1 cellular context compared by ENCODE assay signal in genomic region chr19:3670796-3671679, GRCh38.
TF ChIP-seq lines count a peak whose summit lies in the region.

No MANE protein-coding gene starts in this region.

TF ChIP-seq in K562, 482 proteins besides CTCF, POLR2A, EP300 and RAD21 (continues in another document):
- TF ChIP-seq SRF (CRISPR knock-in tag; IDR thresholded peaks at IDR 0.05) (no peak), NFIC (IDR thresholded peaks at IDR 0.05) (peak; percentile 55), HOMEZ (CRISPR knock-in tag; IDR thresholded peaks at IDR 0.05) (no peak), THRA (IDR thresholded peaks at IDR 0.05) (no peak), NR2C1 (IDR thresholded peaks at IDR 0.05) (peak; percentile 62), NR2C1 (tag; IDR thresholded peaks at IDR 0.05) (peak; percentile 50; the same call in 1 of the 2 replicates), SMARCA4 (IDR thresholded peaks at IDR 0.05) (0 out of 2 replicates have a peak, but pooled peaks have one; percentile 47), GATAD2A (IDR thresholded peaks at IDR 0.05) (peak; percentile 77; the same call in 1 of the 2 replicates), GABPA (tag; conservative IDR thresholded peaks at IDR 0.05; ENCODE audit: low read depth) (peak; percentile 75), CHD1 (IDR thresholded peaks at IDR 0.05; ENCODE audit: low read length) (peak; percentile 85), MAFK (IDR thresholded peaks at IDR 0.05; ENCODE audit: low read length) (peak; percentile 88), HNRNPL (IDR thresholded peaks at IDR 0.05; ENCODE audit: low read depth, low read length) (no peak), MLLT1 (IDR thresholded peaks at IDR 0.05) (peak in 1 of 2 experiments; percentile 19; a peak in 1 of 4 replicates), CREB3 (tag; conservative IDR thresholded peaks at IDR 0.05; ENCODE audit: low read depth) (peak; percentile 62), NELFE (IDR thresholded peaks at IDR 0.05; ENCODE audit: insufficient read depth, insufficient read length) (no peak), KLF13 (tag; IDR thresholded peaks at IDR 0.05; ENCODE audit: borderline replicate concordance, low read depth) (peak; percentile 43; the same call in 1 of the 2 replicates), THRB (CRISPR knock-in tag; conservative IDR thresholded peaks at IDR 0.05) (0 out of 2 replicates have a peak, but pooled peaks have one; percentile 25), TAF7 (tag; IDR thresholded peaks at IDR 0.05) (0 out of 2 replicates have a peak, but pooled peaks have one; percentile 8), POLR2G (IDR thresholded peaks at IDR 0.05; ENCODE audit: low read depth, low read length) (peak; percentile 64), RBBP5 (IDR thresholded peaks at IDR 0.05; ENCODE audit: borderline replicate concordance, insufficient read depth, low read length, poor library complexity, severe bottlenecking) (no peak), JUND (IDR thresholded peaks at IDR 0.05; ENCODE audit: borderline replicate concordance, low read depth, low read length) (peak; percentile 40; the same call in 1 of the 2 replicates), JUND (tag; IDR thresholded peaks at IDR 0.05; ENCODE audit: borderline replicate concordance, low read depth, low read length) (no peak), BACH1 (tag; IDR thresholded peaks at IDR 0.05) (peak; percentile 86), EP400 (IDR thresholded peaks at IDR 0.05) (peak; percentile 42; the same call in 1 of the 2 replicates), TAF1 (IDR thresholded peaks at IDR 0.05; ENCODE audit: control insufficient read depth, extremely low read depth, insufficient read depth, low read length, severe bottlenecking) (peak; percentile 51), CBFA2T3 (IDR thresholded peaks at IDR 0.05) (no peak), ARNT (IDR thresholded peaks at IDR 0.05) (no peak), ZNF740 (CRISPR knock-in tag; IDR thresholded peaks at IDR 0.05) (peak; percentile 89), ZNF740 (tag; IDR thresholded peaks at IDR 0.05) (peak in 1 of 2 experiments; percentile 89; a peak in 2 of 4 replicates), ETV5 (CRISPR knock-in tag; IDR thresholded peaks at IDR 0.05; ENCODE audit: low read depth) (no peak), NFE2 (IDR thresholded peaks at IDR 0.05; ENCODE audit: low read depth) (peak; percentile 96), BRD4 (IDR thresholded peaks at IDR 0.05) (peak; percentile 55; the same call in 1 of the 2 replicates), SRSF7 (optimal IDR thresholded peaks at IDR 0.05; ENCODE audit: low read depth, low read length) (no peak), HINFP (tag; conservative IDR thresholded peaks at IDR 0.05; ENCODE audit: low read depth) (0 out of 2 replicates have a peak, but pooled peaks have one; percentile 30), MNT (conservative IDR thresholded peaks at IDR 0.05) (peak in 1 of 2 experiments; percentile 40; a peak in 1 of 4 replicates), THAP12 (CRISPR knock-in tag; IDR thresholded peaks at IDR 0.05) (0 out of 2 replicates have a peak, but pooled peaks have one; percentile 17), UBTF (IDR thresholded peaks at IDR 0.05; ENCODE audit: borderline replicate concordance in 1 of 2, low read depth in 2 of 2, low read length in 2 of 2) (0 out of 4 replicates have a peak, but pooled peaks of 1 of the 2 experiments have one; percentile 65), MCM2 (IDR thresholded peaks at IDR 0.05; ENCODE audit: low read depth) (no peak), ESRRA (IDR thresholded peaks at IDR 0.05; ENCODE audit: borderline replicate concordance, low read depth) (peak; percentile 39; the same call in 1 of the 2 replicates), ZNF263 (CRISPR knock-in tag; IDR thresholded peaks at IDR 0.05; ENCODE audit: borderline replicate concordance) (peak; percentile 46; the same call in 1 of the 2 replicates), NCOR1 (IDR thresholded peaks at IDR 0.05) (peak; percentile 54; the same call in 1 of the 2 replicates), ZNF395 (CRISPR knock-in tag; IDR thresholded peaks at IDR 0.05) (no peak), MAFG (tag; conservative IDR thresholded peaks at IDR 0.05) (peak; percentile 97), HCFC1 (IDR thresholded peaks at IDR 0.05; ENCODE audit: low read depth, low read length) (0 out of 2 replicates have a peak, but pooled peaks have one; percentile 9)
